Comparison of ENCODE assay signal across 9 cellular contexts in genomic region chr4:30716671-30717207, GRCh38. TPM values are rescaled to one million over a fixed set of nuclear protein-coding genes. Genes with fewer than 3 reads are reported as not detected.
DNase-seq lines count a peak whose midpoint lies in the region; FAIRE-seq and TF ChIP-seq lines count a peak whose summit lies in the region.
"Had no signal": no experiment of that assay in that cellular context is flagged by ENCODE, and none has a peak within 500 bp of the region (broad histone marks: within the 10 kb centered on the region; RNA-seq: fewer than 3 reads in every experiment).

No MANE protein-coding gene starts in this region.

- H2AFZ ChIP-seq in mammary epithelial cell (ENCODE audit: low read depth, low read length) = peak overlapping the region; percentile 95

- H3K27me3 Mint-ChIP-seq in activated naive CD4-positive, alpha-beta T cell treated with anti-CD3 and anti-CD28 coated beads for 36 hours (ENCODE audit: low read depth) = peaks cover 58% of the 10 kb centered on the region

- H2BK15ac ChIP-seq in mesendoderm (replicated peaks; ENCODE audit: low read depth) = no peak overlapping the region

- H3K23ac ChIP-seq in mesendoderm (ENCODE audit: low read length) = no peak overlapping the region

- no peaks in the 10 kb centered on the region for H3K27me3 ChIP-seq in mammary epithelial cell (ENCODE audit: insufficient read depth, low read length)
- H3K27me3 ChIP-seq in mesendoderm (ENCODE audit: insufficient read depth, low read length, poor library complexity) = no peaks in the 10 kb centered on the region

- WGBS in mammary epithelial cell (ENCODE audit: low coverage, missing lambda C conversion rate) = 10% methylated on average over 4 of the region's 15 CpGs
- no CpG with 5 or more reads among the region's 15 CpGs for WGBS in mesendoderm (ENCODE audit: extremely low coverage, insufficient coverage, low lambda C conversion rate)

- H3K4me1 Mint-ChIP-seq in activated naive CD4-positive, alpha-beta T cell treated with anti-CD3 and anti-CD28 coated beads for 36 hours (ENCODE audit: low read depth) = peaks cover 40% of the 10 kb centered on the region

- intact Hi-C loops in activated naive CD4-positive, alpha-beta T cell treated with anti-CD3 and anti-CD28 coated beads for 36 hours (cut with micrococcal nuclease) = loop anchor here (10.0 kb wide), 1 partner anchor 958 kb away; no protein-coding TSS in a partner anchor
- intact Hi-C loops in mammary epithelial cell (cut with micrococcal nuclease) = loop anchor here (2.0 to 10.0 kb wide), 4 partner anchors 448 to 1551 kb away; no protein-coding TSS in a partner anchor

- H3K27ac Mint-ChIP-seq in activated naive CD4-positive, alpha-beta T cell treated with anti-CD3 and anti-CD28 coated beads for 36 hours = no peak overlapping the region

- peak overlapping the region; percentile 59 for H3K4me3 Mint-ChIP-seq in activated naive CD4-positive, alpha-beta T cell treated with anti-CD3 and anti-CD28 coated beads for 36 hours

- H3K79me1 ChIP-seq in mesendoderm (ENCODE audit: low read length) = no peaks in the 10 kb centered on the region

- BruUV-seq in mammary epithelial cell (replicated peaks; lab: Mats Ljungman, UMichigan) = no TSS peak

- H3K36me3 Mint-ChIP-seq in activated naive CD4-positive, alpha-beta T cell treated with anti-CD3 and anti-CD28 coated beads for 36 hours (ENCODE audit: low read depth) = peaks cover 2% of the 10 kb centered on the region

- no peak for DNase-seq in activated naive CD4-positive, alpha-beta T cell treated with anti-CD3 and anti-CD28 coated beads for 36 hours
- DNase-seq in activated naive CD4-positive, alpha-beta T cell treated with anti-CD3 and anti-CD28 coated beads, Interleukin-2, amount 50 U/mL, for 16 hours = no peak
- peak; percentile 2 for DNase-seq in NCI-H345 treated with DMSO at 0.1 percent for 48 hours (lab: John Stamatoyannopoulos, UW; ENCODE audit: unreplicated experiment)
- peak; percentile 20 for DNase-seq in mammary epithelial cell
- DNase-seq in mesendoderm = peak; percentile 98
- no peak for DNase-seq in stimulated activated CD8-positive, alpha-beta memory T cell treated with anti-CD3 and anti-CD28 coated beads, Interleukin-4, amount 100 ng/mL, for 48 hours
- no peak for DNase-seq in GOT3 (lab: John Stamatoyannopoulos, UW)
- no peak for DNase-seq in D721Med (ENCODE audit: insufficient read length, low spot score)

- H3K79me2 ChIP-seq in mammary epithelial cell (ENCODE audit: insufficient read depth, low read length) (peaks cover 5% of the 10 kb centered on the region), mesendoderm (ENCODE audit: control insufficient read depth, insufficient read depth, low read length) (peaks cover 4% of the 10 kb centered on the region)

- no peaks in the 10 kb centered on the region for H3K9me3 Mint-ChIP-seq in activated naive CD4-positive, alpha-beta T cell treated with anti-CD3 and anti-CD28 coated beads for 36 hours

- H3K4ac ChIP-seq in mesendoderm (ENCODE audit: low read depth, low read length) = no peak overlapping the region

- H3K4me2 ChIP-seq in mammary epithelial cell (ENCODE audit: insufficient read depth, low read depth, low read length) = peak overlapping the region; percentile 99
- H3K4me2 ChIP-seq in mesendoderm (ENCODE audit: low read length) = no peak overlapping the region

- H3K56ac ChIP-seq in mesendoderm (ENCODE audit: low read length) = no peak overlapping the region

- no peak overlapping the region for H2BK5ac ChIP-seq in mesendoderm (ENCODE audit: low read length)

- no peak overlapping the region for H3K18ac ChIP-seq in mesendoderm (ENCODE audit: low read length)

- H2BK120ac ChIP-seq in mesendoderm (ENCODE audit: low read depth, low read length) = no peak overlapping the region

- dilution Hi-C loops in mammary epithelial cell (cut with HindIII; ENCODE audit: low sequenced_read_pairs) = no loop called here

- CTCF ChIA-PET in activated naive CD4-positive, alpha-beta T cell treated with anti-CD3 and anti-CD28 coated beads for 36 hours (lab: Charles Lee) = no interaction called here
- CTCF ChIA-PET in mammary epithelial cell (lab: Charles Lee; ENCODE audit: low non-redundant PET) = no interaction called here

- H3K36me3 ChIP-seq in mammary epithelial cell (ENCODE audit: insufficient read depth, low read length) (no peaks in the 10 kb centered on the region), mesendoderm (ENCODE audit: control insufficient read depth, insufficient read depth, low read length) (no peaks in the 10 kb centered on the region)

- in situ Hi-C loops in mammary epithelial cell (cut with MboI; ENCODE audit: low sequenced_read_pairs in 2 of 2) = loop anchor here (10.0 to 25.0 kb wide), 4 partner anchors 346 to 958 kb away; no protein-coding TSS in a partner anchor

- H4K8ac ChIP-seq in mesendoderm (ENCODE audit: low read depth, low read length) = no peak overlapping the region

- no peak overlapping the region for H2AK5ac ChIP-seq in mesendoderm (ENCODE audit: low read length)

- H4K5ac ChIP-seq in mesendoderm (ENCODE audit: low read length) = no peak overlapping the region

- FAIRE-seq in D721Med (lab: Jason Lieb, UNC) = no peak

- H3K9ac ChIP-seq in mammary epithelial cell (ENCODE audit: insufficient read depth, low read length) (peak overlapping the region; percentile 43), mesendoderm (ENCODE audit: low read length) (peak overlapping the region; percentile 15)

- H3K9me3 ChIP-seq in mammary epithelial cell (replicated peaks; ENCODE audit: insufficient read depth, low read length) = no peaks in the 10 kb centered on the region

- TF ChIP-seq CTCF in mammary epithelial cell (conservative IDR thresholded peaks at IDR 0.05 in 1 of 2, IDR thresholded peaks at IDR 0.05 in 1 of 2; ENCODE audit: extremely low read depth in 1 of 2, insufficient read depth in 1 of 2, low read depth in 1 of 2, low read length in 2 of 2) (no peak), D721Med (IDR thresholded peaks at IDR 0.05; ENCODE audit: insufficient read depth, missing control alignments) (no peak)

- H3K4me3 ChIP-seq in mammary epithelial cell (replicated peaks in 1 of 3; ENCODE audit: insufficient read depth in 1 of 3, low read depth in 2 of 3, low read length in 3 of 3) (peak overlapping the region; percentile 79 to 89 (median 81)), mesendoderm (ENCODE audit: low read length) (no peak overlapping the region)

- no peak overlapping the region for H3K27ac ChIP-seq in mammary epithelial cell (ENCODE audit: insufficient read depth, low read depth, low read length)
- peak overlapping the region; percentile 96 for H3K27ac ChIP-seq in mesendoderm (ENCODE audit: low read depth, low read length)

- H3K4me1 ChIP-seq in mammary epithelial cell (ENCODE audit: insufficient read depth, low read length) = peaks cover 17% of the 10 kb centered on the region
- H3K4me1 ChIP-seq in mesendoderm (ENCODE audit: control insufficient read depth, low read depth, low read length) = no peaks in the 10 kb centered on the region

- no peaks in the 10 kb centered on the region for H4K20me1 ChIP-seq in mammary epithelial cell (ENCODE audit: insufficient read depth, low read length)

RNA-seq across cellular contexts. Expression of gene PCDH7, which starts 3.4 kb away (rescaled TPM):
- not detected for total RNA-seq in activated naive CD4-positive, alpha-beta T cell treated with anti-CD3 and anti-CD28 coated beads for 36 hours
- 10 to 100 TPM; 22.6 to 94.5 TPM for total RNA-seq in mammary epithelial cell
- 15.1 TPM for polyA plus RNA-seq in mammary epithelial cell
- 40.4 TPM for polyA minus RNA-seq in mammary epithelial cell
- polyA plus RNA-seq in mesendoderm (2013, experiment 1 of 2) = 4.2 TPM
- polyA plus RNA-seq in mesendoderm (2013, experiment 2 of 2) = 3.7 TPM
- total RNA-seq: activated naive CD4-positive, alpha-beta T cell treated with anti-CD3 and anti-CD28 coated beads, Interleukin-2, amount 50 U/mL, for 72 hours had no signal

Comparison
In these comparisons a context has a peak if more than half of its experiments do, and no peak if none do; other contexts are left out.
1. DNase-seq: peak in NCI-H345 treated with DMSO at 0.1 percent for 48 hours (single experiment), mammary epithelial cell (single experiment) and mesendoderm (single experiment); none in activated naive CD4-positive, alpha-beta T cell treated with anti-CD3 and anti-CD28 coated beads for 36 hours (single experiment), activated naive CD4-positive, alpha-beta T cell treated with anti-CD3 and anti-CD28 coated beads, Interleukin-2, amount 50 U/mL, for 16 hours (single experiment), stimulated activated CD8-positive, alpha-beta memory T cell treated with anti-CD3 and anti-CD28 coated beads, Interleukin-4, amount 100 ng/mL, for 48 hours (single experiment), GOT3 (single experiment) and D721Med (single experiment).
2. RNA of gene PCDH7, which starts 3.4 kb away (total RNA-seq): 22.6 to 94.5 TPM in mammary epithelial cell; not detected in activated naive CD4-positive, alpha-beta T cell treated with anti-CD3 and anti-CD28 coated beads for 36 hours; every median in the first group is over 10 times any median in the second.